Comparison of ENCODE assay signal across 18 cellular contexts in the genomic region with DNA sequence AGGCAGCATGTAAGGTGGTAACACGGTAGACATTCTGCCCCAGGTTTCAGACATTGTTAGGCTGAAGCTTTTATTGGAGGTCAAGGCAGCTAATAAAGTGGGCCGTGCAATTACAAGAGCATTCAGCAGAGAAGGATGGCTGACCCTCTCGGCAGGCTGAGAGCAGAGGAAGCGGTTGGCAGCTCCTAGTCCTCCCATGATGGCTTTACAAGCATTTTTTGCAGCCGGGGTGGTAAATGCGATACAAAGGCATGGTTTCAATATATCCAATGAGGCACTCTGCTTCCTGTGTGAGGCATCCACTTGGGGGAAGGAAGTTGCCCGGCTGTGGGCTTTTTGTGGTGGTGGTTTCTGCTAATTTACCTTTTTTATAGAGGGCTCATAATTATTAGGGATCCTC. TPM values are rescaled to one million over a fixed set of nuclear protein-coding genes. Genes with fewer than 3 reads are reported as not detected.
"Had no signal": no experiment of that assay in that cellular context is flagged by ENCODE, and none has a peak within 500 bp of the region (broad histone marks: within the 10 kb centered on the region; RNA-seq: fewer than 3 reads in every experiment).

No MANE protein-coding gene starts in this region.

- DNase-seq: activated CD4-positive, alpha-beta memory T cell treated with anti-CD3 and anti-CD28 coated beads, Interleukin-2, amount 10 ng/mL, durations not matched to agents 7 days and 5 days; activated CD8-positive, alpha-beta memory T cell treated with anti-CD3 and anti-CD28 coated beads, Interleukin-2, amount 50 U/mL, for 4 hours; activated gamma-delta T cell treated with Interleukin-2 at 50 U/mL for 16 hours; activated naive CD8-positive, alpha-beta T cell treated with anti-CD3 and anti-CD28 coated beads for 36 hours; activated T-cell treated with anti-CD3 and anti-CD28 coated beads, Interleukin-2, amount 50 U/mL, for 72 hours; anterior cingulate cortex; dorsolateral prefrontal cortex; glutamatergic neuron; naive thymus-derived CD8-positive, alpha-beta T cell; sigmoid colon; stimulated activated CD4-positive, alpha-beta T cell treated with anti-CD3 and anti-CD28 coated beads, Interleukin-12 subunit alpha, Interleukin-12 subunit beta, amount 100 ng/mL, for 4 hours; stimulated activated CD4-positive, alpha-beta T cell treated with anti-CD3 and anti-CD28 coated beads, Interleukin-2, amount 100 ng/mL, for 48 hours; stimulated activated naive CD4-positive, alpha-beta T cell treated with Interleukin-2 at 50 U/mL for 16 hours; T-helper 2 cell; trophoblast cell had no signal

- H3K36me3 ChIP-seq: sigmoid colon had no signal

- H3K4me3 Mint-ChIP-seq: activated CD4-positive, alpha-beta memory T cell treated with anti-CD3 and anti-CD28 coated beads, Interleukin-2, amount 10 ng/mL, durations not matched to agents 7 days and 5 days; activated naive CD8-positive, alpha-beta T cell treated with anti-CD3 and anti-CD28 coated beads for 36 hours; activated T-cell treated with anti-CD3 and anti-CD28 coated beads, Interleukin-2, amount 50 U/mL, for 72 hours; naive thymus-derived CD8-positive, alpha-beta T cell had no signal

- H3K27ac ChIP-seq: dorsolateral prefrontal cortex, sigmoid colon had no signal

- H3K27ac Mint-ChIP-seq: activated CD4-positive, alpha-beta memory T cell treated with anti-CD3 and anti-CD28 coated beads, Interleukin-2, amount 10 ng/mL, durations not matched to agents 7 days and 5 days; activated naive CD8-positive, alpha-beta T cell treated with anti-CD3 and anti-CD28 coated beads for 36 hours; activated T-cell treated with anti-CD3 and anti-CD28 coated beads, Interleukin-2, amount 50 U/mL, for 72 hours had no signal

- ATAC-seq: activated T-cell treated with anti-CD3 and anti-CD28 coated beads, Interleukin-2, amount 50 U/mL, for 72 hours; esophagus mucosa; left colon; mucosa of descending colon; naive thymus-derived CD8-positive, alpha-beta T cell had no signal

- H3K4me1 Mint-ChIP-seq: activated CD4-positive, alpha-beta memory T cell treated with anti-CD3 and anti-CD28 coated beads, Interleukin-2, amount 10 ng/mL, durations not matched to agents 7 days and 5 days had no signal

- H3K9me3 ChIP-seq: mucosa of descending colon, sigmoid colon had no signal

- H3K9me3 Mint-ChIP-seq: activated CD4-positive, alpha-beta memory T cell treated with anti-CD3 and anti-CD28 coated beads, Interleukin-2, amount 10 ng/mL, durations not matched to agents 7 days and 5 days; activated naive CD8-positive, alpha-beta T cell treated with anti-CD3 and anti-CD28 coated beads for 36 hours; activated T-cell treated with anti-CD3 and anti-CD28 coated beads, Interleukin-2, amount 50 U/mL, for 72 hours had no signal

- H3K36me3 Mint-ChIP-seq: activated naive CD8-positive, alpha-beta T cell treated with anti-CD3 and anti-CD28 coated beads for 36 hours; naive thymus-derived CD8-positive, alpha-beta T cell had no signal

- H3K4me3 ChIP-seq: dorsolateral prefrontal cortex, mucosa of descending colon, sigmoid colon had no signal

RNA-seq across cellular contexts. Expression of a gene that starts 14.6 kb away (rescaled TPM):
- total RNA-seq: activated CD4-positive, alpha-beta memory T cell treated with anti-CD3 and anti-CD28 coated beads, Interleukin-2, amount 10 ng/mL, durations not matched to agents 7 days and 5 days had no signal
- polyA plus RNA-seq: naive thymus-derived CD8-positive, alpha-beta T cell had no signal
